Comparison of ENCODE assay signal across 8 cellular contexts in the genomic region with DNA sequence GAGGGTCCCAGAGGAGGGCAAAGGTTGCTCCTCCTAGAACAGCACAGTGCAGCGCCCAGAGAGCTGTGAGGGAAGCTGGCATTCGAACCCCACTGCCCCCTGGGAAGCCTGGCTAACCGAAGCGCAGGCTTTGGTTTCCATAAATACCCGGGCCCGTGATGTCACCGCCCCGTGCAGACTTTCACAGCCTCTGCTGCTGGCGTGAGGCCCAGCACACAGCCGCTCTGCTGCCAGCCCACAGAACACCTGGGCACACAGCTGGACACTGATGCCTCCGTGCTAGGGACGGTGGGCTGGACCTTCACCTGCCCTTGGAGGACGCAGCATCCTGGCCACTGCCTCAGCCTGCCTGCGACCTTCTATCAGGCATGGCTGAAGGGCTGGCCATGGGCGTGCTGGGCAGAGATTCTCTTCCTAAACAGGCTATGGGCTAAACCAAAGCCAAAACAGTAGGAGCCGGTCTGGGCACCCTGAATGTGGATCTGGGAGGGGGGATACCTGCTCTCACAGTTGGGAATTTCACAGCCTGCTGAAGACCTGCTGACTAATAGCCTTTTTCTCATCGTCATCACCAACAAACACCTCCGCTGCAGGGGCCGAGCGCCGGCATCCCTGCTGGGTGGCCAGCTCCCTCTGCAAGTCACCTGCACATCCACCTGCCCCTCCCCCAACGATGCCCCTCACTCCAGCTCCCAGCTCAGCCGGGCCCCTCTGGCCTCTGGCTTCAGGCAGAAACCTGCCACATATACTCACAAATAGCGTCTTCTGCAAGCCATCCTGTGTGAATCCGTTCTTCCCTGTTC. TPM values are rescaled to one million over a fixed set of nuclear protein-coding genes. Genes with fewer than 3 reads are reported as not detected.
DNase-seq lines count a peak whose midpoint lies in the region; ATAC-seq and TF ChIP-seq lines count a peak whose summit lies in the region.

No MANE protein-coding gene starts in this region.

- no peaks in the 10 kb centered on the region for H3K36me3 ChIP-seq in DND-41 (ENCODE audit: insufficient read depth, low read length)

- H3K4me2 ChIP-seq in DND-41 (ENCODE audit: insufficient read depth, low read length): no peak overlapping the region

- no peaks in the 10 kb centered on the region for H3K9me3 Mint-ChIP-seq in activated T-helper 17 cell treated with anti-CD3 and anti-CD28 coated beads, Interleukin-2, amount 50 U/mL, for 72 hours
- no peaks in the 10 kb centered on the region for H3K9me3 Mint-ChIP-seq in memory B cell

- no peak for TF ChIP-seq POLR2A in erythroblast (IDR thresholded peaks at IDR 0.05; ENCODE audit: low read length)

- peak overlapping the region; percentile 64 for H3K9ac ChIP-seq in DND-41 (ENCODE audit: low read depth, low read length)

- peak overlapping the region; percentile 54 for H3K27ac Mint-ChIP-seq in activated T-helper 17 cell treated with anti-CD3 and anti-CD28 coated beads, Interleukin-2, amount 50 U/mL, for 72 hours
- H3K27ac Mint-ChIP-seq in memory B cell: peak overlapping the region; percentile 84

- H3K27ac ChIP-seq in DND-41 (ENCODE audit: low read length): peak overlapping the region; percentile 99

- no peak overlapping the region for H3K4me3 ChIP-seq in DND-41 (ENCODE audit: low read depth in 1 of 2, low read length in 2 of 2)

- H3K36me3 Mint-ChIP-seq in activated T-helper 17 cell treated with anti-CD3 and anti-CD28 coated beads, Interleukin-2, amount 50 U/mL, for 72 hours (ENCODE audit: low read depth): no peaks in the 10 kb centered on the region
- H3K36me3 Mint-ChIP-seq in memory B cell: peaks cover 2% of the 10 kb centered on the region

- H3K27me3 ChIP-seq in DND-41 (ENCODE audit: insufficient read depth, low read length, poor library complexity): no peaks in the 10 kb centered on the region

- no peaks in the 10 kb centered on the region for H3K9me3 ChIP-seq in DND-41 (ENCODE audit: insufficient read depth, low read length, severe bottlenecking)

- ATAC-seq in DND-41 (ENCODE audit: insufficient read depth, low read depth) (peak; percentile 7; the same call in 1 of the 3 replicates), GM19397 (IDR thresholded peaks at IDR 0.05; ENCODE audit: unreplicated experiment) (peak; percentile 47), HG03558 (IDR thresholded peaks at IDR 0.05; ENCODE audit: extremely low read depth, unreplicated experiment) (peak; percentile 31), memory B cell (ENCODE audit: low read depth) (peak; percentile 42), HG03565 (IDR thresholded peaks at IDR 0.05; ENCODE audit: unreplicated experiment) (no peak)
- ATAC-seq in activated T-helper 17 cell treated with anti-CD3 and anti-CD28 coated beads, Interleukin-2, amount 50 U/mL, for 72 hours (replicated peaks): no peak

- H4K20me1 ChIP-seq in DND-41 (ENCODE audit: insufficient read depth, low read length): no peaks in the 10 kb centered on the region

- no peak for TF ChIP-seq CTCF in DND-41 (IDR thresholded peaks at IDR 0.05; ENCODE audit: borderline replicate concordance, extremely low read depth, low read length, poor library complexity, severe bottlenecking)

- H3K79me2 ChIP-seq in DND-41 (ENCODE audit: insufficient read depth, low read length): no peaks in the 10 kb centered on the region

- H3K4me3 Mint-ChIP-seq in activated T-helper 17 cell treated with anti-CD3 and anti-CD28 coated beads, Interleukin-2, amount 50 U/mL, for 72 hours: peak overlapping the region; percentile 77
- peak overlapping the region; percentile 93 for H3K4me3 Mint-ChIP-seq in memory B cell

- H3K4me1 Mint-ChIP-seq in activated T-helper 17 cell treated with anti-CD3 and anti-CD28 coated beads, Interleukin-2, amount 50 U/mL, for 72 hours: peaks cover 6% of the 10 kb centered on the region
- peaks cover 47% of the 10 kb centered on the region for H3K4me1 Mint-ChIP-seq in memory B cell

- H3K27me3 Mint-ChIP-seq in activated T-helper 17 cell treated with anti-CD3 and anti-CD28 coated beads, Interleukin-2, amount 50 U/mL, for 72 hours: peaks cover 8% of the 10 kb centered on the region
- peaks cover 4% of the 10 kb centered on the region for H3K27me3 Mint-ChIP-seq in memory B cell

- H2AFZ ChIP-seq in DND-41 (ENCODE audit: low read depth, low read length): no peak overlapping the region

- DNase-seq in DND-41 (peak; percentile 71), memory B cell (ENCODE audit: low spot score in 2 of 2) (peak; percentile 53 to 56), erythroblast (lab: John Stamatoyannopoulos, UW) (no peak), GDM1 (lab: John Stamatoyannopoulos, UW) (no peak)

- H3K4me1 ChIP-seq in DND-41 (ENCODE audit: insufficient read depth, low read length): peaks cover 76% of the 10 kb centered on the region

RNA-seq across cellular contexts. Expression of gene IQSEC1, which starts 0.8 kb away (rescaled TPM):
- total RNA-seq in activated T-helper 17 cell treated with anti-CD3 and anti-CD28 coated beads, Interleukin-2, amount 50 U/mL, for 72 hours: 10 to 100 TPM; 38.0 to 62.9 TPM

Comparison
In these comparisons a context has a peak if more than half of its experiments do, and no peak if none do; other contexts are left out.
1. ATAC-seq: peak in DND-41 (single experiment), GM19397 (single experiment), HG03558 (single experiment) and memory B cell (single experiment); none in activated T-helper 17 cell treated with anti-CD3 and anti-CD28 coated beads, Interleukin-2, amount 50 U/mL, for 72 hours (single experiment) and HG03565 (single experiment).
2. DNase-seq: peak in DND-41 (single experiment) and memory B cell (2 of 2); none in erythroblast (0 of 2) and GDM1 (single experiment).